In genomic region chr13:90826688-90827087, GRCh38 we compare ENCODE assay signal across 33 cellular contexts.
"Had no signal": no experiment of that assay in that cellular context is flagged by ENCODE, and none has a peak within 500 bp of the region (broad histone marks: within the 10 kb centered on the region; RNA-seq: fewer than 3 reads in every experiment).

No MANE protein-coding gene starts in this region.

- DNase-seq: activated effector memory CD4-positive, alpha-beta T cell treated with anti-CD3 and anti-CD28 coated beads, Interleukin-2, amount 50 U/mL, for 16 hours; activated effector memory CD4-positive, alpha-beta T cell treated with Interleukin-2 at 50 U/mL for 16 hours; activated gamma-delta T cell; activated gamma-delta T cell treated with Interleukin-2 at 50 U/mL for 16 hours; activated naive CD4-positive, alpha-beta T cell; activated naive CD4-positive, alpha-beta T cell treated with anti-CD3 and anti-CD28 coated beads for 36 hours; activated naive CD4-positive, alpha-beta T cell treated with anti-CD3 and anti-CD28 coated beads, Interleukin-2, amount 10 ng/mL, durations not matched to agents 7 days and 5 days; activated naive CD4-positive, alpha-beta T cell treated with anti-CD3 and anti-CD28 coated beads, Interleukin-2, amount 50 U/mL, for 16 hours; activated naive CD4-positive, alpha-beta T cell treated with Interleukin-2 at 50 U/mL for 16 hours; activated naive CD8-positive, alpha-beta T cell treated with anti-CD3 and anti-CD28 coated beads for 36 hours; activated naive CD8-positive, alpha-beta T cell treated with anti-CD3 and anti-CD28 coated beads, Interleukin-2, amount 10 ng/mL, durations not matched to agents 7 days and 5 days; activated naive CD8-positive, alpha-beta T cell treated with anti-CD3 and anti-CD28 coated beads, Interleukin-2, amount 50 U/mL, for 24 hours; activated T-cell treated with anti-CD3 and anti-CD28 coated beads, Interleukin-2, amount 50 U/mL, for 24 hours; activated T-cell treated with anti-CD3 and anti-CD28 coated beads, Interleukin-2, amount 50 U/mL, for 4 hours; activated T-cell treated with anti-CD3 and anti-CD28 coated beads, Interleukin-2, amount 50 U/mL, for 48 hours; activated T-cell treated with anti-CD3 and anti-CD28 coated beads, Interleukin-2, amount 50 U/mL, for 72 hours; adrenal gland; amniotic stem cell; amygdala; anterior cingulate cortex; aorta; body of pancreas; brain microvascular endothelial cell; caudate nucleus; central memory CD4-positive, alpha-beta T cell; cerebellar nuclear complex had no signal

- ATAC-seq: activated naive CD4-positive, alpha-beta T cell treated with anti-CD3 and anti-CD28 coated beads, Interleukin-2, amount 50 U/mL, for 72 hours; activated naive CD8-positive, alpha-beta T cell treated with anti-CD3 and anti-CD28 coated beads, Interleukin-2, amount 50 U/mL, for 24 hours; activated T-cell treated with anti-CD3 and anti-CD28 coated beads, Interleukin-2, amount 50 U/mL, for 4 hours; activated T-cell treated with anti-CD3 and anti-CD28 coated beads, Interleukin-2, amount 50 U/mL, for 72 hours; activated T-helper 17 cell treated with anti-CD3 and anti-CD28 coated beads, Interleukin-2, amount 50 U/mL, for 72 hours; body of pancreas had no signal

- H3K9me3 ChIP-seq: adrenal gland, ascending aorta, body of pancreas, breast epithelium had no signal

- H3K4me1 ChIP-seq: adrenal gland, ascending aorta, body of pancreas, breast epithelium had no signal

- H3K27ac ChIP-seq: adrenal gland, ascending aorta, body of pancreas, brain microvascular endothelial cell, breast epithelium, cardiac muscle cell had no signal

- H3K27me3 ChIP-seq: adrenal gland, ascending aorta, body of pancreas, brain microvascular endothelial cell, breast epithelium, cardiac muscle cell had no signal

- H3K36me3 ChIP-seq: adrenal gland, ascending aorta, brain microvascular endothelial cell, breast epithelium, cardiac muscle cell had no signal

- FAIRE-seq: astrocyte, bronchial epithelial cell had no signal

- H3K4me3 ChIP-seq: ascending aorta, body of pancreas, breast epithelium, cardiac muscle cell had no signal
